ENCODE assay signal across 31 cellular contexts in the genomic region with DNA sequence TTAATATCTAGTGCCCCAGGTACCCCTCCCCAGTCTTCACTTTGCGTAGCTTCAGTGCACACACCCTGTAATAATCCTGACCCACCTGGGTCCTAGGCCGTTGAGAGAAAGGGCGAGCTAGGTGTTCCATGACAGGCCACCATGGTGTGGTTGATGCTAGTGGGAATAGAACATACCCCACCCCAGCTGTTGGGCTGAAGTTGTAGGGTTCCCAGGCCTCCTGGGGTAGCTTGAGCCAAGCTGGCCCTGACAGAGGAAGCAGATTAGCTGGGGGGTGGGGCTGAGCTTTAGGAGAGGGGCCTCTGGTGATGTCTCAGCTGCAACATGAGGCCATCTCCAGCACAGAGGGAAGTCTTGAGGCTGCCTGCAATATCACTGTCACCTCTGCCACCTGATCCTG.
"Had no signal": no experiment of that assay in that cellular context is flagged by ENCODE, and none has a peak within 500 bp of the region (broad histone marks: within the 10 kb centered on the region; RNA-seq: fewer than 3 reads in every experiment).

No MANE protein-coding gene starts in this region.

- ATAC-seq: activated CD8-positive, alpha-beta T cell treated with anti-CD3 and anti-CD28 coated beads for 36 hours; Panc1; SK-N-SH treated with all-trans-retinoic acid at 6 μM for 48 hours; T-helper 17 cell had no signal

- H3K4me3 Mint-ChIP-seq: activated CD8-positive, alpha-beta T cell treated with anti-CD3 and anti-CD28 coated beads for 36 hours; activated naive CD4-positive, alpha-beta T cell treated with anti-CD3 and anti-CD28 coated beads for 36 hours; activated naive CD8-positive, alpha-beta T cell; activated T-cell treated with anti-CD3 and anti-CD28 coated beads, Interleukin-2, amount 50 U/mL, for 24 hours; activated T-helper 1 cell treated with anti-CD3 and anti-CD28 coated beads, Interleukin-12 subunit alpha, Interleukin-12 subunit beta, Interleukin-2, Interleukin-4 antibody, amounts not matched to agents 30 ng/mL and 10 ng/mL and 1 ng/mL, durations not matched to agents 14 hours and 24 hours and 36 hours; brain; T-helper 17 cell had no signal

- H3K27ac Mint-ChIP-seq: activated CD8-positive, alpha-beta T cell treated with anti-CD3 and anti-CD28 coated beads for 36 hours; activated naive CD4-positive, alpha-beta T cell treated with anti-CD3 and anti-CD28 coated beads for 36 hours; activated naive CD8-positive, alpha-beta T cell; activated T-cell treated with anti-CD3 and anti-CD28 coated beads, Interleukin-2, amount 50 U/mL, for 24 hours; activated T-helper 1 cell treated with anti-CD3 and anti-CD28 coated beads, Interleukin-12 subunit alpha, Interleukin-12 subunit beta, Interleukin-2, Interleukin-4 antibody, amounts not matched to agents 30 ng/mL and 10 ng/mL and 1 ng/mL, durations not matched to agents 14 hours and 24 hours and 36 hours; brain; T-helper 17 cell had no signal

- H3K27me3 Mint-ChIP-seq: activated CD8-positive, alpha-beta T cell treated with anti-CD3 and anti-CD28 coated beads for 36 hours; activated naive CD8-positive, alpha-beta T cell; activated T-cell treated with anti-CD3 and anti-CD28 coated beads, Interleukin-2, amount 50 U/mL, for 24 hours; T-helper 17 cell had no signal

- DNase-seq: activated CD4-positive, alpha-beta T cell treated with anti-CD3 and anti-CD28 coated beads, Interleukin-2, amount 50 U/mL, for 1 hour; activated CD4-positive, CD25-positive, alpha-beta regulatory T cell; activated CD8-positive, alpha-beta T cell treated with anti-CD3 and anti-CD28 coated beads for 36 hours; activated gamma-delta T cell; activated naive CD4-positive, alpha-beta T cell treated with anti-CD3 and anti-CD28 coated beads for 36 hours; activated T-cell treated with anti-CD3 and anti-CD28 coated beads, Interleukin-2, amount 50 U/mL, for 24 hours; amygdala; MG63; MV-4-11; NCI-H1092 treated with DMSO at 0.1 percent for 48 hours; NCI-H1417 treated with DMSO at 0.1 percent for 48 hours; NCI-H1694; NCI-H2029; NCI-H2107; NCI-H2171 treated with DMSO at 0.1 percent for 48 hours; NCI-H226; NCI-H526; NCI-H774; NK-92 treated with Interleukin-12 subunit alpha and Interleukin-12 subunit beta, amount 100 ng/mL, for 24 hours; OCI-M1; Right ventricle myocardium superior; RPMI8226; SW 1271; T-helper 17 cell; T-helper 9 cell had no signal

- H3K4me3 ChIP-seq: MG63, SJSA1 had no signal

- H3K27ac ChIP-seq: SJSA1 had no signal

- H3K27me3 ChIP-seq: MG63, SJSA1 had no signal

- H3K4me1 Mint-ChIP-seq: brain had no signal

- H3K9me3 Mint-ChIP-seq: activated CD8-positive, alpha-beta T cell treated with anti-CD3 and anti-CD28 coated beads for 36 hours; activated naive CD4-positive, alpha-beta T cell treated with anti-CD3 and anti-CD28 coated beads for 36 hours; activated T-cell treated with anti-CD3 and anti-CD28 coated beads, Interleukin-2, amount 50 U/mL, for 24 hours; activated T-helper 1 cell treated with anti-CD3 and anti-CD28 coated beads, Interleukin-12 subunit alpha, Interleukin-12 subunit beta, Interleukin-2, Interleukin-4 antibody, amounts not matched to agents 30 ng/mL and 10 ng/mL and 1 ng/mL, durations not matched to agents 14 hours and 24 hours and 36 hours; brain had no signal
